Comparison of ENCODE assay signal across 21 cellular contexts in the genomic region with DNA sequence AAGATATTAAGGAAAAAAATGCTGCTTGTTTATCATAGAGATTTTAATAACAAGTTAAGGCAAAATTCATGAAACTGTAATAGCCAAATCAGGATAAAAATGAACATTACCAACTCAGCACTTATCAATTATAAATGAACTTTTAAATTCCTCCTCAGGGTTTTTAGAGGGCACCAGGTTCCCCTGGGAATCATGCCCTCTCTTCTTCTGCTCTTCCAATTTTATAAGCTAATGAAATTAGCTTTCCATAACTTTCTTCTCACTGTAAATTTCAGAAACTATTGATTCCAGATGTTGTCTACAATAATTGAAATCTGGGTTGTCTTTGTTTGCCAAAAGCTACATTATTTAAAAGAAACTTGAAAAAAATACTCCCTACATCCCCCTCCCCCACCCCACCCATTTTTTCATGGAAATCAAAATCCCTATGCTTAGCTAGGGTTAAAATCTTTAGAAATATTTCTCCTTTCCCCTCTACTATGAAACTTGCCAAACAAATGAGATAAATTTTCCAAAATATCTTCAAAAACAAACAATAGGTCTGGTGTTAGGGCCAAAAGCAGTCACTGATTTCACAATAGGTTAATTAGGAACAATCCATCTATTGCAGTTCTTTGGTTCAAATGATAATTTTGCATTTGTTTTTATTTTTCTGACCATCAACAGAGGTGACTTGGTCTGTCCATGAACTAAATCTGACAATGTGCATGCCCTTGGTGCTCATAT.
"Had no signal": no experiment of that assay in that cellular context is flagged by ENCODE, and none has a peak within 500 bp of the region (broad histone marks: within the 10 kb centered on the region; RNA-seq: fewer than 3 reads in every experiment).

No MANE protein-coding gene starts in this region.

- DNase-seq: activated B cell treated with CpG ODN at 0.5 μM for 24 hours; activated CD4-positive, alpha-beta memory T cell treated with anti-CD3 and anti-CD28 coated beads for 36 hours; activated CD4-positive, alpha-beta T cell treated with anti-CD3 and anti-CD28 coated beads for 4 hours; activated gamma-delta T cell; activated T-cell treated with anti-CD3 and anti-CD28 coated beads for 4 hours; central memory CD4-positive, alpha-beta T cell; dermis blood vessel endothelial cell; effector memory CD4-positive, alpha-beta T cell; foreskin melanocyte; glutamatergic neuron; immature natural killer cell; left lung; mammary epithelial cell; naive thymus-derived CD8-positive, alpha-beta T cell; retina; spleen; stimulated activated CD4-positive, alpha-beta T cell treated with anti-CD3 and anti-CD28 coated beads, Interleukin-4, amount 100 ng/mL, for 1 hour; stimulated activated naive CD4-positive, alpha-beta T cell treated with Interleukin-2 at 50 U/mL for 16 hours; thyroid gland had no signal

- ATAC-seq: left lung; naive thymus-derived CD8-positive, alpha-beta T cell had no signal

- H2AFZ ChIP-seq: hepatocyte, neural progenitor cell had no signal

- H3K4me3 ChIP-seq: hepatocyte, left lung, neural progenitor cell, spleen, thyroid gland had no signal

- H3K27me3 ChIP-seq: hepatocyte, left lung, neural progenitor cell, spleen, thyroid gland had no signal

- H3K9ac ChIP-seq: neural progenitor cell had no signal

- H3K9me3 ChIP-seq: left lung, spleen, thyroid gland had no signal

- H3K36me3 ChIP-seq: left lung, neural progenitor cell, spleen, thyroid gland had no signal

- H3K4me2 ChIP-seq: hepatocyte, neural progenitor cell had no signal

- H3K27ac ChIP-seq: hepatocyte, left lung, neural progenitor cell, spleen, thyroid gland had no signal

- H3K4me1 ChIP-seq: neural progenitor cell, spleen, thyroid gland had no signal
